Comparison of ENCODE assay signal across 34 cellular contexts in the genomic region with DNA sequence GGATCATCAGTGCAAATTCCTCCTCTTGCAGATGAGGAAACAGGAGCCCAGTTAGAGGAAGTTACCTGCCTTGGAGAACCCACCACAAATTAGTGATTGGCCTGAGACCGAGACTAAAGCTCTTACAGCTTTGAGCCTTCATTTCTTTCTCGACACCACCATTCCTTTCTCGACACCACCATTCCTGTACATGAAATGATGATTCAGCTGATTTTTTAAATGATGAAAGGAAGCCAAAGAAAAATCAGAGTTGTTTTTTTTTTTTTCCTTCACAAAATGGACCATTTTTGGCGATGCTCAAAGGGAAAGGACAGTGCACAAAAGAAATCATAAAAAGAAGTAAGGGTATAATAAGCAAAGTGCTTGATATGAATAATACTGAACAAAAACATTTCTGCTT.
DNase-seq lines count a peak whose midpoint lies in the region; ATAC-seq, FAIRE-seq and TF ChIP-seq lines count a peak whose summit lies in the region.
"Had no signal": no experiment of that assay in that cellular context is flagged by ENCODE, and none has a peak within 500 bp of the region (broad histone marks: within the 10 kb centered on the region; RNA-seq: fewer than 3 reads in every experiment).

No MANE protein-coding gene starts in this region.

- H3K9ac ChIP-seq in HepG2 (ENCODE audit: insufficient read depth, low read depth, low read length) (no peak overlapping the region), IMR-90 (ENCODE audit: low read depth, low read length) (no peak overlapping the region), K562 (ENCODE audit: insufficient read depth in 1 of 2, low read depth in 2 of 2, low read length in 2 of 2) (no peak overlapping the region)
- H3K9ac ChIP-seq: BLaER1; BLaER1 treated with 17β-estradiol and CSF1 and Interleukin-3, amounts not matched to agents 10 nM and 100 nM had no signal

- no peak overlapping the region for H3K4ac ChIP-seq in IMR-90 (ENCODE audit: low read depth, low read length)

- H3K27ac ChIP-seq in HepG2 (ENCODE audit: extremely low read length, insufficient read depth, low read length) = no peak overlapping the region
- H3K27ac ChIP-seq in right lobe of liver = no peak overlapping the region
- H3K27ac ChIP-seq in A549 = no peak overlapping the region
- H3K27ac ChIP-seq in IMR-90 (ENCODE audit: insufficient read depth, low read length) = no peak overlapping the region
- no peak overlapping the region for H3K27ac ChIP-seq in K562 (ENCODE audit: extremely low read depth, low read depth, low read length)
- no peak overlapping the region for H3K27ac ChIP-seq in upper lobe of right lung
- H3K27ac ChIP-seq: 22Rv1; BLaER1; BLaER1 treated with 17β-estradiol and CSF1 and Interleukin-3, amounts not matched to agents 10 nM and 100 nM; C4-2B had no signal

- no peak overlapping the region for H4K8ac ChIP-seq in IMR-90 (ENCODE audit: low read depth in 2 of 2, low read length in 2 of 2)

- H3K36me3 ChIP-seq in HepG2 (replicated peaks in 1 of 2; ENCODE audit: control insufficient read depth in 1 of 2, insufficient read depth in 2 of 2, low read length in 2 of 2) (no peaks in the 10 kb centered on the region), right lobe of liver (no peaks in the 10 kb centered on the region), IMR-90 (ENCODE audit: control insufficient read depth, insufficient read depth, low read length) (no peaks in the 10 kb centered on the region), K562 (ENCODE audit: control insufficient read depth, insufficient read depth, low read length) (no peaks in the 10 kb centered on the region), upper lobe of right lung (no peaks in the 10 kb centered on the region)
- H3K36me3 ChIP-seq: BE2C; BLaER1; BLaER1 treated with 17β-estradiol and CSF1 and Interleukin-3, amounts not matched to agents 10 nM and 100 nM had no signal

- H4K91ac ChIP-seq in IMR-90 (ENCODE audit: insufficient read depth, low read depth, low read length) = no peak overlapping the region

- H3K9me3 ChIP-seq in HepG2 (ENCODE audit: low read length) = peaks cover 12% of the 10 kb centered on the region; the same call in 1 of the 2 replicates
- H3K9me3 ChIP-seq in right lobe of liver = no peaks in the 10 kb centered on the region
- no peaks in the 10 kb centered on the region for H3K9me3 ChIP-seq in A549
- peaks cover 8% of the 10 kb centered on the region for H3K9me3 ChIP-seq in IMR-90 (ENCODE audit: control insufficient read depth, insufficient read depth, low read length)
- no peaks in the 10 kb centered on the region for H3K9me3 ChIP-seq in K562 (replicated peaks; ENCODE audit: control insufficient read depth, insufficient read depth, low read depth, low read length)
- H3K9me3 ChIP-seq in upper lobe of right lung = no peaks in the 10 kb centered on the region
- H3K9me3 ChIP-seq: BE2C; BLaER1; BLaER1 treated with 17β-estradiol and CSF1 and Interleukin-3, amounts not matched to agents 10 nM and 100 nM; Caco-2 had no signal

- H2BK5ac ChIP-seq in IMR-90 (ENCODE audit: low read depth, low read length, poor library complexity, severe bottlenecking) = no peak overlapping the region

- no peak overlapping the region for H3K23ac ChIP-seq in IMR-90 (ENCODE audit: low read depth, low read length)

- no peak overlapping the region for H2BK15ac ChIP-seq in IMR-90 (ENCODE audit: low read depth, low read length)

- no peak overlapping the region for H2BK120ac ChIP-seq in IMR-90 (ENCODE audit: low read depth, low read length)

- no peak overlapping the region for H3K4me2 ChIP-seq in HepG2 (ENCODE audit: low read depth, low read length)
- no peak overlapping the region for H3K4me2 ChIP-seq in A549
- H3K4me2 ChIP-seq in IMR-90 (ENCODE audit: low read depth, low read length) = no peak overlapping the region
- no peak overlapping the region for H3K4me2 ChIP-seq in K562 (ENCODE audit: insufficient read depth, low read length)
- H3K4me2 ChIP-seq: BLaER1; BLaER1 treated with 17β-estradiol and CSF1 and Interleukin-3, amounts not matched to agents 10 nM and 100 nM had no signal

- no peak overlapping the region for H3K56ac ChIP-seq in IMR-90 (ENCODE audit: extremely low read depth, insufficient read depth, low read length)

- H3K27me3 ChIP-seq in HepG2 (ENCODE audit: control insufficient read depth in 1 of 2, insufficient read depth in 2 of 2, low read length in 2 of 2) (no peaks in the 10 kb centered on the region), right lobe of liver (no peaks in the 10 kb centered on the region), IMR-90 (ENCODE audit: control insufficient read depth, insufficient read depth, low read length) (no peaks in the 10 kb centered on the region), K562 (ENCODE audit: control insufficient read depth in 2 of 2, insufficient read depth in 2 of 2, low read length in 2 of 2) (no peaks in the 10 kb centered on the region), upper lobe of right lung (no peaks in the 10 kb centered on the region)
- H3K27me3 ChIP-seq: BE2C; BLaER1; BLaER1 treated with 17β-estradiol and CSF1 and Interleukin-3, amounts not matched to agents 10 nM and 100 nM had no signal

- BruUV-seq in HepG2 (replicated peaks; lab: Mats Ljungman, UMichigan) (no TSS peak), IMR-90 (replicated peaks; lab: Mats Ljungman, UMichigan) (no TSS peak), K562 (replicated peaks; lab: Mats Ljungman, UMichigan) (no TSS peak)

- CTCF ChIA-PET in HepG2 (lab: Yijun Ruan, JAX; ENCODE audit: low intra/inter-chr PET ratio, low total read pairs) (no interaction called here), A549 (lab: Yijun Ruan, JAX) (no interaction called here), IMR-90 (lab: Yijun Ruan, JAX) (no interaction called here), K562 (lab: Yijun Ruan, JAX; ENCODE audit: low intra/inter-chr PET ratio) (no interaction called here)

- ATAC-seq in HepG2 (no peak), right lobe of liver (no peak), A549 (no peak), IMR-90 (ENCODE audit: low read depth) (no peak), K562 (no peak), upper lobe of right lung (no peak)
- ATAC-seq: CD8-positive, alpha-beta T cell had no signal

- H2AFZ ChIP-seq in HepG2 (ENCODE audit: low read length) (no peak overlapping the region), IMR-90 (replicated peaks; ENCODE audit: low read length, poor library complexity) (no peak overlapping the region), K562 (ENCODE audit: low read depth, low read length) (no peak overlapping the region)

- H2BK20ac ChIP-seq in IMR-90 (ENCODE audit: low read depth, low read length) = no peak overlapping the region

- in situ Hi-C loops in HepG2 (cut with HindIII; ENCODE audit: extremely low pct_ligation_motif_present, low pct_unique_long_range_greater_than_20kb) (no loop called here), IMR-90 (cut with MboI; ENCODE audit: low sequenced_read_pairs) (no loop called here), K562 (cut with MboI) (no loop called here)

- no peak overlapping the region for H2AK9ac ChIP-seq in IMR-90 (replicated peaks; ENCODE audit: low read depth, low read length, poor library complexity)

- dilution Hi-C loops in IMR-90 (cut with HindIII; ENCODE audit: low sequenced_read_pairs, unreplicated experiment) = no loop called here

- TF ChIP-seq EP300 in HepG2 (IDR thresholded peaks at IDR 0.05; ENCODE audit: low read depth in 2 of 2, low read length in 2 of 2) (no peak), HepG2 (CRISPR knock-in tag; IDR thresholded peaks at IDR 0.05; ENCODE audit: borderline replicate concordance) (no peak), A549 (IDR thresholded peaks at IDR 0.05) (no peak), K562 (IDR thresholded peaks at IDR 0.05; ENCODE audit: low read length) (no peak)

- H3K79me1 ChIP-seq in IMR-90 (ENCODE audit: low read depth in 1 of 2, low read length in 2 of 2) = no peaks in the 10 kb centered on the region

- POLR2A ChIA-PET in HepG2 (lab: Yijun Ruan, JAX) = no interaction called here
- POLR2A ChIA-PET in A549 (lab: Yijun Ruan, JAX) = no interaction called here
- POLR2A ChIA-PET in IMR-90 (lab: Charles Lee; ENCODE audit: unreplicated experiment) = no interaction called here
- POLR2A ChIA-PET in K562 (lab: Yijun Ruan, JAX) = no interaction called here

- 2% methylated on average over 4 of the region's 4 CpGs for WGBS in HepG2 (ENCODE audit: low lambda C conversion rate)
- 83% methylated on average over 4 of the region's 4 CpGs for WGBS in right lobe of liver (ENCODE audit: insufficient coverage, low coverage, low lambda C conversion rate, missing lambda C conversion rate)
- 79% methylated on average over 4 of the region's 4 CpGs for WGBS in A549 (ENCODE audit: missing lambda C conversion rate)
- WGBS in IMR-90 (ENCODE audit: extremely low coverage in 2 of 2, insufficient read length in 1 of 2), 2 experiments = no CpG with 5 or more reads among the region's 4 CpGs
- 0% methylated on average over 4 of the region's 4 CpGs for WGBS in K562 (ENCODE audit: insufficient coverage, low coverage, missing lambda C conversion rate)

- H3K4me3 ChIP-seq in HepG2 (replicated peaks in 1 of 3; ENCODE audit: insufficient read depth in 1 of 3, low read depth in 2 of 3, low read length in 3 of 3) = no peak overlapping the region
- no peak overlapping the region for H3K4me3 ChIP-seq in right lobe of liver
- H3K4me3 ChIP-seq in A549 = no peak overlapping the region
- H3K4me3 ChIP-seq in IMR-90 (ENCODE audit: insufficient read depth, low read depth, low read length) = no peak overlapping the region
- no peak overlapping the region for H3K4me3 ChIP-seq in K562
- H3K4me3 ChIP-seq in upper lobe of right lung = no peak overlapping the region
- H3K4me3 ChIP-seq: BLaER1; BLaER1 treated with 17β-estradiol and CSF1 and Interleukin-3, amounts not matched to agents 10 nM and 100 nM had no signal

- H3K79me2 ChIP-seq in HepG2 (ENCODE audit: insufficient read depth, low read length) (no peaks in the 10 kb centered on the region), K562 (ENCODE audit: control insufficient read depth, insufficient read depth, low read length) (no peaks in the 10 kb centered on the region)

- TF ChIP-seq POLR2A in HepG2 (IDR thresholded peaks at IDR 0.05; ENCODE audit: insufficient read depth in 1 of 2, low read depth in 2 of 2, low read length in 2 of 2) (no peak), right lobe of liver (IDR thresholded peaks at IDR 0.05) (no peak), A549 (IDR thresholded peaks at IDR 0.05; ENCODE audit: low read length) (no peak), IMR-90 (IDR thresholded peaks at IDR 0.05; ENCODE audit: low read depth, low read length) (no peak), K562 (conservative IDR thresholded peaks at IDR 0.05) (no peak)

- TF ChIP-seq CTCF in HepG2 (CRISPR knock-in tag; IDR thresholded peaks at IDR 0.05) (no peak), right lobe of liver (IDR thresholded peaks at IDR 0.05) (no peak), A549 (IDR thresholded peaks at IDR 0.05) (no peak), IMR-90 (conservative IDR thresholded peaks at IDR 0.05; ENCODE audit: low read depth, low read length) (no peak), K562 (IDR thresholded peaks at IDR 0.05 in 2 of 3, conservative IDR thresholded peaks at IDR 0.05 in 1 of 3; ENCODE audit: insufficient read depth in 2 of 3, low read depth in 1 of 3, low read length in 3 of 3) (no peak), upper lobe of right lung (IDR thresholded peaks at IDR 0.05) (no peak)

- intact Hi-C loops in HepG2 (cut with micrococcal nuclease; ENCODE audit: unreplicated experiment) = no loop called here
- intact Hi-C loops in right lobe of liver (cut with DNase I) = no loop called here
- intact Hi-C loops in IMR-90 (cut with micrococcal nuclease) = no loop called here
- intact Hi-C loops in K562 (cut with micrococcal nuclease) = no loop called here
- intact Hi-C loops in upper lobe of right lung (cut with DNase I) = no loop called here

- no peak overlapping the region for H3K18ac ChIP-seq in IMR-90 (ENCODE audit: low read depth, low read length)

- DNase-seq in HepG2 (ENCODE audit: low spot score) (no peak), right lobe of liver (no peak), A549 (ENCODE audit: low read depth in 1 of 2, low spot score in 1 of 2) (no peak), IMR-90 (no peak), K562 (ENCODE audit: extremely low read depth in 1 of 4, low spot score in 3 of 4) (no peak), upper lobe of right lung (no peak), DMS153 (lab: John Stamatoyannopoulos, UW) (no peak), DMS53 treated with DMSO at 0.1 percent for 48 hours (lab: John Stamatoyannopoulos, UW; ENCODE audit: unreplicated experiment) (no peak)
- DNase-seq: 8988T; ACHN; AML-193; BE2C; C1 segment of cervical spinal cord; Caco-2; Calu3; CD4-positive, alpha-beta memory T cell; CD4-positive, alpha-beta T cell; CD4-positive, CD25-positive, alpha-beta regulatory T cell; CD8-positive, alpha-beta memory T cell; CD8-positive, alpha-beta T cell; COR-L47; DMS 273 treated with DMSO at 0.1 percent for 48 hours; DMS53; DMS79; DMS79 treated with DMSO at 0.1 percent for 48 hours; DND-41; EL had no signal

- H4K5ac ChIP-seq in IMR-90 (ENCODE audit: low read depth, low read length) = no peak overlapping the region

- no peaks in the 10 kb centered on the region for H3K4me1 ChIP-seq in HepG2 (ENCODE audit: insufficient read depth, low read length)
- no peaks in the 10 kb centered on the region for H3K4me1 ChIP-seq in right lobe of liver
- no peaks in the 10 kb centered on the region for H3K4me1 ChIP-seq in A549
- H3K4me1 ChIP-seq in IMR-90 (ENCODE audit: control insufficient read depth, insufficient read depth, low read length) = no peaks in the 10 kb centered on the region
- no peaks in the 10 kb centered on the region for H3K4me1 ChIP-seq in K562 (replicated peaks in 1 of 2; ENCODE audit: control insufficient read depth in 2 of 2, insufficient read depth in 2 of 2, low read length in 2 of 2)
- H3K4me1 ChIP-seq in upper lobe of right lung = no peaks in the 10 kb centered on the region
- H3K4me1 ChIP-seq: BE2C, Caco-2 had no signal

- no peak overlapping the region for H2AK5ac ChIP-seq in IMR-90 (ENCODE audit: low read depth, low read length)

- no peak overlapping the region for H3K14ac ChIP-seq in IMR-90 (replicated peaks; ENCODE audit: low read depth, low read length)

- H3K9me1 ChIP-seq in IMR-90 (ENCODE audit: insufficient read depth, low read length) (no peaks in the 10 kb centered on the region), K562 (ENCODE audit: control insufficient read depth, insufficient read depth, low read length) (no peaks in the 10 kb centered on the region)

- H4K20me1 ChIP-seq in HepG2 (ENCODE audit: insufficient read depth, low read length) = no peaks in the 10 kb centered on the region
- H4K20me1 ChIP-seq in IMR-90 (ENCODE audit: insufficient read depth, low read length) = no peaks in the 10 kb centered on the region
- H4K20me1 ChIP-seq in K562 (replicated peaks; ENCODE audit: control insufficient read depth, insufficient read depth, low read length) = no peaks in the 10 kb centered on the region
- H4K20me1 ChIP-seq: BLaER1; BLaER1 treated with 17β-estradiol and CSF1 and Interleukin-3, amounts not matched to agents 10 nM and 100 nM had no signal

- TF ChIP-seq RAD21 in HepG2 (CRISPR knock-in tag; IDR thresholded peaks at IDR 0.05) = no peak
- no peak for TF ChIP-seq RAD21 in A549 (conservative IDR thresholded peaks at IDR 0.05 in 1 of 2, IDR thresholded peaks at IDR 0.05 in 1 of 2)
- no peak for TF ChIP-seq RAD21 in IMR-90 (IDR thresholded peaks at IDR 0.05; ENCODE audit: low read length)
- TF ChIP-seq RAD21 in K562 (CRISPR knock-in tag; conservative IDR thresholded peaks at IDR 0.05 in 1 of 2, IDR thresholded peaks at IDR 0.05 in 1 of 2) = no peak

- no peak for FAIRE-seq in HepG2 (lab: Jason Lieb, UNC)
- FAIRE-seq in A549 (lab: Jason Lieb, UNC) = no peak
- FAIRE-seq in K562 (lab: Jason Lieb, UNC) = no peak
- FAIRE-seq: A204.1, D721Med, G401.6 had no signal
